In genomic region chr1:43688594-43689000, GRCh38 we compare ENCODE assay signal across 11 cellular contexts. TPM values are rescaled to one million over a fixed set of nuclear protein-coding genes. Genes with fewer than 3 reads are reported as not detected.
A peak's percentile ranks its signal among the peaks of the same experiment; 100 is the strongest.
DNase-seq lines count a peak whose midpoint lies in the region; ATAC-seq and TF ChIP-seq lines count a peak whose summit lies in the region.
"Had no signal": no experiment of that assay in that cellular context is flagged by ENCODE, and none has a peak within 500 bp of the region (broad histone marks: within the 10 kb centered on the region; RNA-seq: fewer than 3 reads in every experiment).

No MANE protein-coding gene starts in this region.

- intact Hi-C loops in esophagus muscularis mucosa (cut with DNase I): no loop called here
- intact Hi-C loops in CD4-positive, alpha-beta T cell (cut with DNase I, micrococcal nuclease): no loop called here
- intact Hi-C loops in activated CD8-positive, alpha-beta T cell treated with anti-CD3 and anti-CD28 coated beads for 36 hours (cut with micrococcal nuclease): no loop called here

- WGBS in esophagus muscularis mucosa: 52% methylated on average over 2 of the region's 2 CpGs

- TF ChIP-seq EP300 in esophagus muscularis mucosa (IDR thresholded peaks at IDR 0.05): no peak

- no peak for DNase-seq in activated naive CD4-positive, alpha-beta T cell treated with anti-CD3 and anti-CD28 coated beads, Interleukin-2, amount 10 ng/mL, durations not matched to agents 7 days and 5 days
- DNase-seq in esophagus muscularis mucosa (ENCODE audit: extremely low spot score): no peak
- no peak for DNase-seq in CD4-positive, alpha-beta T cell
- no peak for DNase-seq in activated CD8-positive, alpha-beta T cell treated with anti-CD3 and anti-CD28 coated beads for 36 hours
- DNase-seq: NCI-H748 treated with DMSO at 0.1 percent for 48 hours; stimulated activated naive CD4-positive, alpha-beta T cell had no signal

- POLR2A ChIA-PET in CD4-positive, alpha-beta T cell (lab: Charles Lee): no interaction called here
- POLR2A ChIA-PET in activated CD8-positive, alpha-beta T cell treated with anti-CD3 and anti-CD28 coated beads for 36 hours (lab: Charles Lee): interaction anchor here (0.7 to 2.0 kb wide), 2 partner anchors 9 to 18 kb away, joined by 4 to 5 read pairs; partner anchors contain the start of gene ST3GAL3

- no peak overlapping the region for H3K4me3 Mint-ChIP-seq in activated naive CD4-positive, alpha-beta T cell treated with anti-CD3 and anti-CD28 coated beads, Interleukin-2, amount 50 U/mL, for 24 hours
- H3K4me3 Mint-ChIP-seq in activated naive CD4-positive, alpha-beta T cell treated with anti-CD3 and anti-CD28 coated beads, Interleukin-2, amount 10 ng/mL, durations not matched to agents 7 days and 5 days: no peak overlapping the region
- H3K4me3 Mint-ChIP-seq in CD4-positive, alpha-beta T cell: no peak overlapping the region
- no peak overlapping the region for H3K4me3 Mint-ChIP-seq in activated CD8-positive, alpha-beta T cell treated with anti-CD3 and anti-CD28 coated beads for 36 hours
- H3K4me3 Mint-ChIP-seq: memory B cell had no signal

- peaks cover 79 to 100% (median 92%) of the 10 kb centered on the region in 4 donors for H3K36me3 ChIP-seq in esophagus muscularis mucosa
- peaks cover 90% of the 10 kb centered on the region for H3K36me3 ChIP-seq in skeletal muscle satellite cell (ENCODE audit: insufficient read depth, low read length)

- H3K27me3 ChIP-seq in esophagus muscularis mucosa: no peaks in the 10 kb centered on the region
- no peaks in the 10 kb centered on the region for H3K27me3 ChIP-seq in skeletal muscle satellite cell (ENCODE audit: control insufficient read depth, insufficient read depth, low read length)
- no peaks in the 10 kb centered on the region for H3K27me3 ChIP-seq in CD4-positive, alpha-beta T cell (ENCODE audit: control insufficient read depth, insufficient read depth, low read length)

- no peak for TF ChIP-seq CTCF in esophagus muscularis mucosa (IDR thresholded peaks at IDR 0.05)
- no peak for TF ChIP-seq CTCF in CD4-positive, alpha-beta T cell (IDR thresholded peaks at IDR 0.05)
- TF ChIP-seq CTCF in activated CD8-positive, alpha-beta T cell treated with anti-CD3 and anti-CD28 coated beads for 36 hours (IDR thresholded peaks at IDR 0.05): no peak

- H3K9ac ChIP-seq in skeletal muscle satellite cell (ENCODE audit: low read depth, low read length): no peak overlapping the region

- H3K4me1 ChIP-seq in esophagus muscularis mucosa: peaks cover 5 to 51% (median 25%) of the 10 kb centered on the region in 4 donors
- peaks cover 23% of the 10 kb centered on the region for H3K4me1 ChIP-seq in skeletal muscle satellite cell (ENCODE audit: control insufficient read depth, insufficient read depth, low read length)

- H3K36me3 Mint-ChIP-seq in activated naive CD4-positive, alpha-beta T cell treated with anti-CD3 and anti-CD28 coated beads, Interleukin-2, amount 50 U/mL, for 24 hours: peaks cover 22% of the 10 kb centered on the region
- peaks cover 71% of the 10 kb centered on the region for H3K36me3 Mint-ChIP-seq in activated naive CD4-positive, alpha-beta T cell treated with anti-CD3 and anti-CD28 coated beads, Interleukin-2, amount 10 ng/mL, durations not matched to agents 7 days and 5 days
- peaks cover 25% of the 10 kb centered on the region for H3K36me3 Mint-ChIP-seq in CD4-positive, alpha-beta T cell (ENCODE audit: low read depth)
- peaks cover 56% of the 10 kb centered on the region for H3K36me3 Mint-ChIP-seq in activated CD8-positive, alpha-beta T cell treated with anti-CD3 and anti-CD28 coated beads for 36 hours (ENCODE audit: low read depth)

- H3K9me3 Mint-ChIP-seq in activated naive CD4-positive, alpha-beta T cell treated with anti-CD3 and anti-CD28 coated beads, Interleukin-2, amount 50 U/mL, for 24 hours: no peaks in the 10 kb centered on the region
- no peaks in the 10 kb centered on the region for H3K9me3 Mint-ChIP-seq in activated naive CD4-positive, alpha-beta T cell treated with anti-CD3 and anti-CD28 coated beads, Interleukin-2, amount 10 ng/mL, durations not matched to agents 7 days and 5 days
- no peaks in the 10 kb centered on the region for H3K9me3 Mint-ChIP-seq in CD4-positive, alpha-beta T cell
- no peaks in the 10 kb centered on the region for H3K9me3 Mint-ChIP-seq in activated CD8-positive, alpha-beta T cell treated with anti-CD3 and anti-CD28 coated beads for 36 hours
- H3K9me3 Mint-ChIP-seq: memory B cell had no signal

- peak overlapping the region in 3 of 4 donors; percentile 18 to 37 (median 31) for H3K27ac ChIP-seq in esophagus muscularis mucosa (replicated peaks in 1 of 4)
- no peak overlapping the region for H3K27ac ChIP-seq in CD4-positive, alpha-beta T cell (ENCODE audit: low read depth, low read length)

- H3K4me1 Mint-ChIP-seq in activated naive CD4-positive, alpha-beta T cell treated with anti-CD3 and anti-CD28 coated beads, Interleukin-2, amount 50 U/mL, for 24 hours: no peaks in the 10 kb centered on the region
- no peaks in the 10 kb centered on the region for H3K4me1 Mint-ChIP-seq in activated naive CD4-positive, alpha-beta T cell treated with anti-CD3 and anti-CD28 coated beads, Interleukin-2, amount 10 ng/mL, durations not matched to agents 7 days and 5 days
- H3K4me1 Mint-ChIP-seq in CD4-positive, alpha-beta T cell (ENCODE audit: low read depth): no peaks in the 10 kb centered on the region
- H3K4me1 Mint-ChIP-seq in activated CD8-positive, alpha-beta T cell treated with anti-CD3 and anti-CD28 coated beads for 36 hours (ENCODE audit: low read depth): no peaks in the 10 kb centered on the region

- H3K9me3 ChIP-seq in esophagus muscularis mucosa (no peaks in the 10 kb centered on the region), skeletal muscle satellite cell (replicated peaks; ENCODE audit: low read length) (no peaks in the 10 kb centered on the region)
- H3K9me3 ChIP-seq in CD4-positive, alpha-beta T cell (ENCODE audit: control insufficient read depth, low read length): no peaks in the 10 kb centered on the region

- H3K4me3 ChIP-seq in esophagus muscularis mucosa (no peak overlapping the region), skeletal muscle satellite cell (ENCODE audit: low read length) (no peak overlapping the region)

- peak overlapping the region; percentile 38 for H3K27ac Mint-ChIP-seq in activated naive CD4-positive, alpha-beta T cell treated with anti-CD3 and anti-CD28 coated beads, Interleukin-2, amount 50 U/mL, for 24 hours
- no peak overlapping the region for H3K27ac Mint-ChIP-seq in activated naive CD4-positive, alpha-beta T cell treated with anti-CD3 and anti-CD28 coated beads, Interleukin-2, amount 10 ng/mL, durations not matched to agents 7 days and 5 days
- no peak overlapping the region for H3K27ac Mint-ChIP-seq in CD4-positive, alpha-beta T cell
- no peak overlapping the region for H3K27ac Mint-ChIP-seq in activated CD8-positive, alpha-beta T cell treated with anti-CD3 and anti-CD28 coated beads for 36 hours
- H3K27ac Mint-ChIP-seq: memory B cell had no signal

- no peak for TF ChIP-seq POLR2A in esophagus muscularis mucosa (IDR thresholded peaks at IDR 0.05; ENCODE audit: low read depth)

- peak; percentile 52 for ATAC-seq in SK-N-SH treated with all-trans-retinoic acid at 6 μM for 48 hours
- ATAC-seq in CD4-positive, alpha-beta T cell (ENCODE audit: poor library complexity): no peak
- no peak for ATAC-seq in activated CD8-positive, alpha-beta T cell treated with anti-CD3 and anti-CD28 coated beads for 36 hours
- no peak for ATAC-seq in GM19328 (IDR thresholded peaks at IDR 0.05; ENCODE audit: unreplicated experiment)

- H3K27me3 Mint-ChIP-seq in activated naive CD4-positive, alpha-beta T cell treated with anti-CD3 and anti-CD28 coated beads, Interleukin-2, amount 50 U/mL, for 24 hours: no peaks in the 10 kb centered on the region
- H3K27me3 Mint-ChIP-seq in activated naive CD4-positive, alpha-beta T cell treated with anti-CD3 and anti-CD28 coated beads, Interleukin-2, amount 10 ng/mL, durations not matched to agents 7 days and 5 days: no peaks in the 10 kb centered on the region
- no peaks in the 10 kb centered on the region for H3K27me3 Mint-ChIP-seq in CD4-positive, alpha-beta T cell
- H3K27me3 Mint-ChIP-seq in activated CD8-positive, alpha-beta T cell treated with anti-CD3 and anti-CD28 coated beads for 36 hours: no peaks in the 10 kb centered on the region
- H3K27me3 Mint-ChIP-seq: memory B cell had no signal

- H3K4me2 ChIP-seq in skeletal muscle satellite cell (ENCODE audit: low read length): peak overlapping the region; percentile 37

- CTCF ChIA-PET in activated naive CD4-positive, alpha-beta T cell treated with anti-CD3 and anti-CD28 coated beads, Interleukin-2, amount 10 ng/mL, durations not matched to agents 7 days and 5 days (lab: Charles Lee): no interaction called here
- CTCF ChIA-PET in CD4-positive, alpha-beta T cell (lab: Charles Lee): no interaction called here
- CTCF ChIA-PET in activated CD8-positive, alpha-beta T cell treated with anti-CD3 and anti-CD28 coated beads for 36 hours (lab: Charles Lee): no interaction called here

TF ChIP-seq in SK-N-SH treated with all-trans-retinoic acid at 6 μM for 48 hours, 23 proteins besides CTCF, POLR2A, EP300 and RAD21 (continues in another document):
- TF ChIP-seq PATZ1 (CRISPR knock-in tag; IDR thresholded peaks at IDR 0.05; ENCODE audit: borderline replicate concordance): no peak
- no peak for TF ChIP-seq ZFP30 (CRISPR knock-in tag; IDR thresholded peaks at IDR 0.05)
- TF ChIP-seq ZNF70 (CRISPR knock-in tag; IDR thresholded peaks at IDR 0.05): no peak

RNA-seq across cellular contexts. Expression of gene ST3GAL3, which starts 18.7 kb away (rescaled TPM):
- total RNA-seq in esophagus muscularis mucosa: 10 to 100 TPM; 23.3 to 37.1 (median 30.1) TPM
- 10.9 and 14.9 TPM in 2 replicates for total RNA-seq in skeletal muscle satellite cell (2012; rRNA removed)
- total RNA-seq in CD4-positive, alpha-beta T cell: 10 to 100 TPM; 17.6 to 20.5 TPM
- total RNA-seq in activated CD8-positive, alpha-beta T cell treated with anti-CD3 and anti-CD28 coated beads for 36 hours: 10 to 100 TPM; 14.5 to 20.0 TPM

RNA-seq across cellular contexts. Expression of gene KDM4A, which starts 38.6 kb away (rescaled TPM):
- total RNA-seq in esophagus muscularis mucosa: 10 to 100 TPM; 15.1 to 25.7 (median 22.4) TPM
- total RNA-seq in skeletal muscle satellite cell (2012; rRNA removed): 25.8 and 29.9 TPM in 2 replicates
- total RNA-seq in CD4-positive, alpha-beta T cell: 10 to 100 TPM; 17.4 to 21.2 TPM
- 10 to 100 TPM; 31.0 to 34.0 TPM for total RNA-seq in activated CD8-positive, alpha-beta T cell treated with anti-CD3 and anti-CD28 coated beads for 36 hours
